Comparison of ENCODE assay signal across 1 cellular context in genomic region chr4:183397741-183398297, GRCh38.
TF ChIP-seq lines count a peak whose summit lies in the region.

No MANE protein-coding gene starts in this region.

TF ChIP-seq in IMR-90, 13 proteins besides CTCF, POLR2A, EP300 and RAD21 (continued from another document):
- TF ChIP-seq CEBPB (IDR thresholded peaks at IDR 0.05; ENCODE audit: low read depth, low read length), result no peak
- TF ChIP-seq, protein P1, sequence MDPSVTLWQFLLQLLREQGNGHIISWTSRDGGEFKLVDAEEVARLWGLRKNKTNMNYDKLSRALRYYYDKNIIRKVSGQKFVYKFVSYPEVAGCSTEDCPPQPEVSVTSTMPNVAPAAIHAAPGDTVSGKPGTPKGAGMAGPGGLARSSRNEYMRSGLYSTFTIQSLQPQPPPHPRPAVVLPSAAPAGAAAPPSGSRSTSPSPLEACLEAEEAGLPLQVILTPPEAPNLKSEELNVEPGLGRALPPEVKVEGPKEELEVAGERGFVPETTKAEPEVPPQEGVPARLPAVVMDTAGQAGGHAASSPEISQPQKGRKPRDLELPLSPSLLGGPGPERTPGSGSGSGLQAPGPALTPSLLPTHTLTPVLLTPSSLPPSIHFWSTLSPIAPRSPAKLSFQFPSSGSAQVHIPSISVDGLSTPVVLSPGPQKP (IDR thresholded peaks at IDR 0.05; ENCODE audit: borderline replicate concordance, low read depth, low read length), result no peak
- TF ChIP-seq RFX5 (IDR thresholded peaks at IDR 0.05; ENCODE audit: low read depth, low read length), result no peak
- no peak for TF ChIP-seq BHLHE40 (IDR thresholded peaks at IDR 0.05; ENCODE audit: low read depth, low read length)
- no peak for TF ChIP-seq CHD1 (IDR thresholded peaks at IDR 0.05; ENCODE audit: low read depth, low read length)
- TF ChIP-seq SMC3 (IDR thresholded peaks at IDR 0.05; ENCODE audit: low read depth, low read length), result no peak
- TF ChIP-seq MAFK (IDR thresholded peaks at IDR 0.05; ENCODE audit: low read depth, low read length), result no peak
- TF ChIP-seq RCOR1 (IDR thresholded peaks at IDR 0.05; ENCODE audit: insufficient replicate concordance, low read length), result no peak
